Comparison of ENCODE assay signal across 8 cellular contexts in genomic region chr10:6171891-6172354, GRCh38. TPM values are rescaled to one million over a fixed set of nuclear protein-coding genes. Genes with fewer than 3 reads are reported as not detected.
DNase-seq lines count a peak whose midpoint lies in the region; ATAC-seq, FAIRE-seq and TF ChIP-seq lines count a peak whose summit lies in the region.

No MANE protein-coding gene starts in this region.

- no peak overlapping the region for H3K27ac ChIP-seq in K562 (ENCODE audit: extremely low read depth, low read depth, low read length)

- H3K27me3 Mint-ChIP-seq in MCF 10A (ENCODE audit: insufficient read depth, unreplicated experiment) = no peaks in the 10 kb centered on the region

- H3K36me3 ChIP-seq in K562 (ENCODE audit: control insufficient read depth, insufficient read depth, low read length) = peaks cover 43% of the 10 kb centered on the region; the same call in 2 of the 3 replicates

- DNase-seq in AG09309 (ENCODE audit: low read depth) (peak; percentile 63), K562 (ENCODE audit: extremely low read depth in 1 of 4, low spot score in 3 of 4) (no peak), middle frontal gyrus (ENCODE audit: extremely low spot score, low spot score) (peak; percentile 66), NCI-H2029 (lab: John Stamatoyannopoulos, UW) (no peak), NCI-H2227 treated with DMSO at 0.1 percent for 48 hours (lab: John Stamatoyannopoulos, UW) (no peak), MCF 10A (ENCODE audit: unreplicated experiment) (no peak), NCI-H774 (lab: John Stamatoyannopoulos, UW) (no peak)

- H3K27me3 ChIP-seq in K562 (ENCODE audit: control insufficient read depth in 2 of 2, insufficient read depth in 2 of 2, low read length in 2 of 2) = no peaks in the 10 kb centered on the region

- H4K20me1 ChIP-seq in K562 (replicated peaks; ENCODE audit: control insufficient read depth, insufficient read depth, low read length) = peaks cover 67% of the 10 kb centered on the region

- WGBS in K562 (ENCODE audit: insufficient coverage, low coverage, missing lambda C conversion rate) = 93% methylated on average over 11 of the region's 17 CpGs

- TF ChIP-seq POLR2A in K562 (conservative IDR thresholded peaks at IDR 0.05) = no peak

- peaks cover 27% of the 10 kb centered on the region for H3K4me1 Mint-ChIP-seq in MCF 10A (ENCODE audit: insufficient read depth, unreplicated experiment)

- TF ChIP-seq EP300 in K562 (IDR thresholded peaks at IDR 0.05; ENCODE audit: low read length) = no peak

- H3K9me1 ChIP-seq in K562 (ENCODE audit: control insufficient read depth, insufficient read depth, low read length) = peaks cover 17% of the 10 kb centered on the region

- H3K4me2 ChIP-seq in K562 (ENCODE audit: insufficient read depth, low read length) = no peak overlapping the region

- ATAC-seq in HG03442 (IDR thresholded peaks at IDR 0.05; ENCODE audit: unreplicated experiment) (peak; percentile 46), K562 (no peak)

- peaks cover 14% of the 10 kb centered on the region in 2 experiments for H3K4me1 ChIP-seq in K562 (replicated peaks in 1 of 2; ENCODE audit: control insufficient read depth in 2 of 2, insufficient read depth in 2 of 2, low read length in 2 of 2)

- no peak overlapping the region for H3K27ac Mint-ChIP-seq in MCF 10A (ENCODE audit: low read depth, unreplicated experiment)

- no peak overlapping the region for H3K4me3 Mint-ChIP-seq in MCF 10A (ENCODE audit: unreplicated experiment)

- TF ChIP-seq CTCF in AG09309 (IDR thresholded peaks at IDR 0.05; ENCODE audit: control insufficient read depth, insufficient read depth, low read depth, low read length, missing control alignments) = peak; percentile 0
- no peak for TF ChIP-seq CTCF in K562 (IDR thresholded peaks at IDR 0.05 in 2 of 3, conservative IDR thresholded peaks at IDR 0.05 in 1 of 3; ENCODE audit: insufficient read depth in 2 of 3, low read depth in 1 of 3, low read length in 3 of 3)
- TF ChIP-seq CTCF in MCF 10A (IDR thresholded peaks at IDR 0.05; ENCODE audit: unreplicated experiment) = no peak

- H3K9ac ChIP-seq in K562 (ENCODE audit: insufficient read depth in 1 of 2, low read depth in 2 of 2, low read length in 2 of 2) = 0 out of 4 replicates have a peak overlapping the region, but pooled peaks of 1 of the 2 experiments have one; percentile 40

- H3K4me3 ChIP-seq in AG09309 (ENCODE audit: control insufficient read depth, low read depth, low read length) = peak overlapping the region; percentile 17
- H3K4me3 ChIP-seq in K562 = no peak overlapping the region

- CTCF ChIA-PET in K562 (lab: Yijun Ruan, JAX; ENCODE audit: low intra/inter-chr PET ratio) (no interaction called here), MCF 10A (lab: Yijun Ruan, JAX) (interaction anchor here (0.6 kb wide), 1 partner anchor 17 kb away, joined by 3 read pairs; no protein-coding TSS in a partner anchor)

- peaks cover 89% of the 10 kb centered on the region for H3K79me2 ChIP-seq in K562 (ENCODE audit: control insufficient read depth, insufficient read depth, low read length)

- BruUV-seq in K562 (replicated peaks; lab: Mats Ljungman, UMichigan) = no TSS peak
- no TSS peak for BruUV-seq in MCF 10A (replicated peaks; lab: Mats Ljungman, UMichigan)

- no peak for FAIRE-seq in K562 (lab: Jason Lieb, UNC)

- TF ChIP-seq RAD21 in K562 (CRISPR knock-in tag; conservative IDR thresholded peaks at IDR 0.05 in 1 of 2, IDR thresholded peaks at IDR 0.05 in 1 of 2) = no peak

- intact Hi-C loops in K562 (cut with micrococcal nuclease) = no loop called here
- intact Hi-C loops in MCF 10A (cut with micrococcal nuclease) = no loop called here

- H3K9me3 Mint-ChIP-seq in MCF 10A (ENCODE audit: unreplicated experiment) = no peaks in the 10 kb centered on the region

- no peaks in the 10 kb centered on the region for H3K9me3 ChIP-seq in K562 (replicated peaks; ENCODE audit: control insufficient read depth, insufficient read depth, low read depth, low read length)

- in situ Hi-C loops in K562 (cut with MboI) = no loop called here

- no peak overlapping the region for H2AFZ ChIP-seq in K562 (ENCODE audit: low read depth, low read length)

- H3K36me3 Mint-ChIP-seq in MCF 10A (ENCODE audit: insufficient read depth, unreplicated experiment) = peaks cover 23% of the 10 kb centered on the region

- POLR2A ChIA-PET in K562 (lab: Yijun Ruan, JAX) (no interaction called here), MCF 10A (lab: Yijun Ruan, JAX) (no interaction called here)

TF ChIP-seq in K562, 482 proteins besides CTCF, POLR2A, EP300 and RAD21:
- no peak for TF ChIP-seq CBFA2T3 (IDR thresholded peaks at IDR 0.05)
- TF ChIP-seq POLR2AphosphoS5 (IDR thresholded peaks at IDR 0.05; ENCODE audit: control insufficient read depth, insufficient read depth, low read depth, low read length) = no peak
- peak; percentile 44 for TF ChIP-seq POLR2G (IDR thresholded peaks at IDR 0.05; ENCODE audit: low read depth, low read length)
TF ChIP-seq in K562: peak in this region for 1.

RNA-seq across cellular contexts. Expression of gene PFKFB3, which starts 30.8 kb away (rescaled TPM):
- total RNA-seq in K562 (2011; cell fraction: chromatin; rRNA removed; ENCODE audit: low replicate concordance) = 25.5 and 39.0 TPM in 2 replicates
- total RNA-seq in K562 (2011; cell fraction: nucleolus; rRNA removed) = 19.2 and 20.8 TPM in 2 replicates
- total RNA-seq in K562 (2011; cell fraction: nucleoplasm; rRNA removed) = 15.2 and 16.8 TPM in 2 replicates
- total RNA-seq in K562 (2014; rRNA removed) (7.1 and 8.7 TPM in 2 replicates), K562 (2014; rRNA removed; fragmentation: Illumina TruSeq; extraction: Trizol) (7.3 and 8.5 TPM in 2 replicates), K562 (2015; rRNA removed; fragmentation: Illumina TruSeq; extraction: Trizol) (7.8 and 8.5 TPM in 2 replicates), K562 (2021) (21.1 and 21.6 TPM in 2 replicates), MCF 10A (2022) (15.8 and 17.8 TPM in 2 replicates)
- polyA plus RNA-seq in K562 (2011; rRNA removed) (7.8 and 11.2 TPM in 2 replicates), K562 (2014; fragmentation: Illumina TruSeq; extraction: Trizol) (15.0 TPM in 2 replicates), K562 (2014; fragmentation: Nextera tagmentation; extraction: Ambion mirVana) (under 1 TPM; 0.46 to 0.73 TPM), K562 (2014; rRNA removed) (8.4 and 10.4 TPM in 2 replicates)
- 8.6 and 13.1 TPM in 2 replicates for polyA plus RNA-seq in K562 (2011; cell fraction: cytosol; rRNA removed)
- polyA plus RNA-seq in K562 (2011; cell fraction: nucleus; rRNA removed) = 17.4 and 21.2 TPM in 2 replicates
- polyA plus RNA-seq in K562 (2012) = 9.6 and 10.0 TPM in 2 replicates
- 9.6 and 9.7 TPM in 2 replicates for polyA minus RNA-seq in K562 (2011; rRNA and poly(A)+ RNA removed)
- polyA minus RNA-seq in K562 (2011; cell fraction: cytosol; rRNA and poly(A)+ RNA removed) = 5.0 TPM in 2 replicates
- 7.9 and 14.4 TPM in 2 replicates for polyA minus RNA-seq in K562 (2011; cell fraction: nucleus; rRNA and poly(A)+ RNA removed)

Comparison
In these comparisons a context has a peak if more than half of its experiments do, and no peak if none do; other contexts are left out.
1. DNase-seq: peak in AG09309 (single experiment) and middle frontal gyrus (single experiment); none in K562 (0 of 4), NCI-H2029 (single experiment), NCI-H2227 treated with DMSO at 0.1 percent for 48 hours (single experiment), MCF 10A (single experiment) and NCI-H774 (single experiment).